29 cellular contexts compared by ENCODE assay signal in genomic region chr19:16191216-16191908, GRCh38. TPM values are rescaled to one million over a fixed set of nuclear protein-coding genes. Genes with fewer than 3 reads are reported as not detected.
DNase-seq lines count a peak whose midpoint lies in the region; ATAC-seq and TF ChIP-seq lines count a peak whose summit lies in the region.
"Had no signal": no experiment of that assay in that cellular context is flagged by ENCODE, and none has a peak within 500 bp of the region (broad histone marks: within the 10 kb centered on the region; RNA-seq: fewer than 3 reads in every experiment).

No MANE protein-coding gene starts in this region.

- H3K9me3 Mint-ChIP-seq in activated T-cell treated with anti-CD3 and anti-CD28 coated beads, Interleukin-2, amount 50 U/mL, for 24 hours = no peaks in the 10 kb centered on the region
- no peaks in the 10 kb centered on the region for H3K9me3 Mint-ChIP-seq in activated T-cell treated with anti-CD3 and anti-CD28 coated beads, Interleukin-2, amount 50 U/mL, for 72 hours
- H3K9me3 Mint-ChIP-seq in endothelial cell (ENCODE audit: unreplicated experiment) = no peaks in the 10 kb centered on the region
- H3K9me3 Mint-ChIP-seq in stimulated activated naive CD8-positive, alpha-beta T cell treated with anti-CD3 and anti-CD28 coated beads, Interleukin-15, amount 100 ng/mL, for 72 hours = no peaks in the 10 kb centered on the region
- H3K9me3 Mint-ChIP-seq: brain, nephron progenitor cell had no signal

- peaks cover 71% of the 10 kb centered on the region for H3K36me3 Mint-ChIP-seq in activated T-cell treated with anti-CD3 and anti-CD28 coated beads, Interleukin-2, amount 50 U/mL, for 24 hours (ENCODE audit: low read depth)
- H3K36me3 Mint-ChIP-seq in activated T-cell treated with anti-CD3 and anti-CD28 coated beads, Interleukin-2, amount 50 U/mL, for 72 hours (ENCODE audit: insufficient read depth in 2 of 2) = peaks cover 2 to 7% of the 10 kb centered on the region in 2 donors
- H3K36me3 Mint-ChIP-seq in endothelial cell (ENCODE audit: low read depth, unreplicated experiment) = peaks cover 34% of the 10 kb centered on the region

- H3K27ac Mint-ChIP-seq in activated T-cell treated with anti-CD3 and anti-CD28 coated beads, Interleukin-2, amount 50 U/mL, for 24 hours = peak overlapping the region; percentile 63
- no peak overlapping the region for H3K27ac Mint-ChIP-seq in activated T-cell treated with anti-CD3 and anti-CD28 coated beads, Interleukin-2, amount 50 U/mL, for 72 hours
- peak overlapping the region; percentile 13 for H3K27ac Mint-ChIP-seq in endothelial cell (ENCODE audit: unreplicated experiment)
- peak overlapping the region; percentile 8 to 9 for H3K27ac Mint-ChIP-seq in stimulated activated naive CD8-positive, alpha-beta T cell treated with anti-CD3 and anti-CD28 coated beads, Interleukin-15, amount 100 ng/mL, for 72 hours
- H3K27ac Mint-ChIP-seq: activated CD4-positive, alpha-beta T cell treated with anti-CD3 and anti-CD28 coated beads for 36 hours; brain; nephron progenitor cell had no signal

- peaks cover 21% of the 10 kb centered on the region for H3K4me1 Mint-ChIP-seq in activated T-cell treated with anti-CD3 and anti-CD28 coated beads, Interleukin-2, amount 50 U/mL, for 24 hours (ENCODE audit: low read depth)
- peaks cover 14% of the 10 kb centered on the region for H3K4me1 Mint-ChIP-seq in activated T-cell treated with anti-CD3 and anti-CD28 coated beads, Interleukin-2, amount 50 U/mL, for 72 hours (ENCODE audit: low read depth)
- H3K4me1 Mint-ChIP-seq in endothelial cell (ENCODE audit: unreplicated experiment) = no peaks in the 10 kb centered on the region
- peaks cover 24% of the 10 kb centered on the region for H3K4me1 Mint-ChIP-seq in stimulated activated naive CD8-positive, alpha-beta T cell treated with anti-CD3 and anti-CD28 coated beads, Interleukin-15, amount 100 ng/mL, for 72 hours

- no peaks in the 10 kb centered on the region for H3K27me3 Mint-ChIP-seq in activated T-cell treated with anti-CD3 and anti-CD28 coated beads, Interleukin-2, amount 50 U/mL, for 24 hours
- no peaks in the 10 kb centered on the region for H3K27me3 Mint-ChIP-seq in activated T-cell treated with anti-CD3 and anti-CD28 coated beads, Interleukin-2, amount 50 U/mL, for 72 hours (ENCODE audit: low read depth)
- H3K27me3 Mint-ChIP-seq in endothelial cell (ENCODE audit: unreplicated experiment) = peaks cover 12% of the 10 kb centered on the region
- H3K27me3 Mint-ChIP-seq in stimulated activated naive CD8-positive, alpha-beta T cell treated with anti-CD3 and anti-CD28 coated beads, Interleukin-15, amount 100 ng/mL, for 72 hours = no peaks in the 10 kb centered on the region
- H3K27me3 Mint-ChIP-seq: activated CD4-positive, alpha-beta T cell treated with anti-CD3 and anti-CD28 coated beads for 36 hours; brain had no signal

- DNase-seq in activated T-cell treated with anti-CD3 and anti-CD28 coated beads, Interleukin-2, amount 50 U/mL, for 24 hours = no peak
- DNase-seq in activated T-cell treated with anti-CD3 and anti-CD28 coated beads, Interleukin-2, amount 50 U/mL, for 72 hours = no peak
- DNase-seq in MV-4-11 (lab: John Stamatoyannopoulos, UW) (peak; percentile 20), endothelial cell (ENCODE audit: low spot score) (no peak), globus pallidus (ENCODE audit: low spot score) (no peak)
- no peak for DNase-seq in stimulated activated naive CD8-positive, alpha-beta T cell treated with anti-CD3 and anti-CD28 coated beads, Interleukin-15, amount 100 ng/mL, for 72 hours
- DNase-seq: activated CD4-positive, alpha-beta T cell treated with anti-CD3 and anti-CD28 coated beads for 36 hours; activated CD8-positive, alpha-beta memory T cell treated with anti-CD3 and anti-CD28 coated beads for 24 hours; activated gamma-delta T cell treated with Interleukin-2 at 50 U/mL for 16 hours; activated T-cell treated with anti-CD3 and anti-CD28 coated beads, Interleukin-2, amount 50 U/mL, for 1 hour; DMS79; effector CD4-positive, alpha-beta T cell; erythroblast; foreskin fibroblast; GDM1; NCI-H1417 treated with DMSO at 0.1 percent for 48 hours; NCI-H2081 treated with DMSO at 0.1 percent for 48 hours; NCI-H226; nephron progenitor cell; stimulated activated CD4-positive, alpha-beta T cell treated with anti-CD3 and anti-CD28 coated beads, Interleukin-4, amount 100 ng/mL, for 1 hour had no signal

- no peak overlapping the region for H3K4me3 Mint-ChIP-seq in activated T-cell treated with anti-CD3 and anti-CD28 coated beads, Interleukin-2, amount 50 U/mL, for 24 hours
- no peak overlapping the region for H3K4me3 Mint-ChIP-seq in activated T-cell treated with anti-CD3 and anti-CD28 coated beads, Interleukin-2, amount 50 U/mL, for 72 hours
- H3K4me3 Mint-ChIP-seq in endothelial cell (ENCODE audit: unreplicated experiment) = peak overlapping the region; percentile 74
- no peak overlapping the region for H3K4me3 Mint-ChIP-seq in stimulated activated naive CD8-positive, alpha-beta T cell treated with anti-CD3 and anti-CD28 coated beads, Interleukin-15, amount 100 ng/mL, for 72 hours
- H3K4me3 Mint-ChIP-seq: activated CD4-positive, alpha-beta T cell treated with anti-CD3 and anti-CD28 coated beads for 36 hours; nephron progenitor cell had no signal

- no peak for TF ChIP-seq CTCF in endothelial cell (IDR thresholded peaks at IDR 0.05; ENCODE audit: unreplicated experiment)

- ATAC-seq in activated T-cell treated with anti-CD3 and anti-CD28 coated beads, Interleukin-2, amount 50 U/mL, for 72 hours (replicated peaks in 1 of 2) = no peak
- ATAC-seq in stimulated activated naive CD8-positive, alpha-beta T cell treated with anti-CD3 and anti-CD28 coated beads, Interleukin-15, amount 100 ng/mL, for 72 hours = no peak
- ATAC-seq in HG02642 (IDR thresholded peaks at IDR 0.05; ENCODE audit: poor library complexity, unreplicated experiment) (no peak), GM18868 (IDR thresholded peaks at IDR 0.05; ENCODE audit: unreplicated experiment) (no peak)
- ATAC-seq: activated CD4-positive, alpha-beta T cell treated with anti-CD3 and anti-CD28 coated beads for 36 hours had no signal

RNA-seq across cellular contexts. Expression of gene FAM32A, which starts 6.2 kb away (rescaled TPM):
- total RNA-seq in activated T-cell treated with anti-CD3 and anti-CD28 coated beads, Interleukin-2, amount 50 U/mL, for 72 hours = 10 to 100 TPM; 47.0 to 49.5 TPM
- total RNA-seq in endothelial cell (ENCODE audit: unreplicated experiment) = 90.1 TPM

RNA-seq across cellular contexts. Expression of gene AP1M1, which starts 6.3 kb away (rescaled TPM):
- total RNA-seq in activated T-cell treated with anti-CD3 and anti-CD28 coated beads, Interleukin-2, amount 50 U/mL, for 72 hours = 100 to 1,000 TPM; 112 TPM
- total RNA-seq in endothelial cell (ENCODE audit: unreplicated experiment) = 76.0 TPM

RNA-seq across cellular contexts. Expression of gene CIB3, which starts 18.0 kb away (rescaled TPM):
- total RNA-seq in activated T-cell treated with anti-CD3 and anti-CD28 coated beads, Interleukin-2, amount 50 U/mL, for 72 hours = not detected
- not detected for total RNA-seq in endothelial cell (ENCODE audit: unreplicated experiment)
- total RNA-seq: A172; activated CD4-positive, alpha-beta T cell treated with anti-CD3 and anti-CD28 coated beads for 36 hours; HT1080; lung; mucosa of gallbladder; right atrium auricular region; temporal lobe had no signal

RNA-seq across cellular contexts. Expression of gene HSH2D, which starts 47.9 kb away (rescaled TPM):
- 10 to 100 TPM; 29.9 to 37.2 TPM for total RNA-seq in activated T-cell treated with anti-CD3 and anti-CD28 coated beads, Interleukin-2, amount 50 U/mL, for 72 hours
- total RNA-seq in endothelial cell (ENCODE audit: unreplicated experiment) = not detected
- total RNA-seq: A172, HT1080 had no signal
